27 cellular contexts compared by ENCODE assay signal in the genomic region with DNA sequence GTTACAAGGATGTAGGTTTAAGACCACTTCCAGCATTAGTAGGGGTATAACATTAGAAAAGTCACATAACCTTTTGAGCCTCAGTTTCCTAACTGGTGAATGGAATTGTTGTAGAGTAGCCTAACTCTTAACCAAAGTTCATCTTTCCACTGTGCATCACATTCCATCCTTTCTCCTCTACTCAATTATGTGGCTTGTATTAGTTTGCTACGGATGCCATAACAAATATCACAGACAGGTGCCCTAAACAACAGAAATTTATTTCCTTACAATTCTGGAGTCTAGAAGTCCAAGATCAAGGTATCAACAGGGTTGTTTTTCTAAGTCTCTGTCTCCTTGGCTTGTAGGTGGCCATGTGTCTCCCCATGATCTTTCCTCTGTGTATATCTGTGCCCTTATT.
"Had no signal": no experiment of that assay in that cellular context is flagged by ENCODE, and none has a peak within 500 bp of the region (broad histone marks: within the 10 kb centered on the region; RNA-seq: fewer than 3 reads in every experiment).

No MANE protein-coding gene starts in this region.

- DNase-seq: stimulated activated CD4-positive, alpha-beta T cell treated with anti-CD3 and anti-CD28 coated beads, Interleukin-2, amount 100 ng/mL, for 48 hours; stimulated activated CD4-positive, alpha-beta T cell treated with anti-CD3 and anti-CD28 coated beads, Interleukin-4, amount 100 ng/mL, for 1 hour; stimulated activated CD4-positive, alpha-beta T cell treated with anti-CD3 and anti-CD28 coated beads, Interleukin-4, amount 100 ng/mL, for 24 hours; stimulated activated CD4-positive, alpha-beta T cell treated with anti-CD3 and anti-CD28 coated beads, Interleukin-4, amount 100 ng/mL, for 4 hours; stimulated activated CD8-positive, alpha-beta memory T cell treated with anti-CD3 and anti-CD28 coated beads, Interleukin-4, amount 100 ng/mL, for 48 hours; stimulated activated naive B cell treated with anti-CD40 and anti-IgM and Interleukin-4, amounts not matched to agents 10 μg/mL and 1 μg/mL and 100 μg/mL, for 72 hours; stimulated activated naive CD4-positive, alpha-beta T cell; stimulated activated naive CD4-positive, alpha-beta T cell treated with Interleukin-2 at 50 U/mL for 16 hours; stimulated activated naive CD8-positive, alpha-beta T cell treated with anti-CD3 and anti-CD28 coated beads, Interleukin-15, amount 100 ng/mL, for 72 hours; stimulated activated naive CD8-positive, alpha-beta T cell treated with anti-CD3 and anti-CD28 coated beads, Interleukin-15, Interleukin-2, amounts not matched to agents 100 U/mL and 50 U/mL, for 24 hours; stomach; substantia nigra; testis; thyroid gland; tibial artery; transverse colon; trophoblast cell; upper lobe of left lung; upper lobe of right lung; uterus had no signal

- H3K4me3 ChIP-seq: stomach, suprapubic skin, testis, thoracic aorta, thyroid gland, tibial artery, tibial nerve, transverse colon, upper lobe of left lung, upper lobe of right lung, uterus, vagina had no signal

- H3K36me3 ChIP-seq: stomach, suprapubic skin, thoracic aorta, thyroid gland, tibial artery, tibial nerve, transverse colon, upper lobe of left lung, upper lobe of right lung, uterus, vagina had no signal

- H3K9me3 ChIP-seq: stomach, suprapubic skin, testis, thoracic aorta, thyroid gland, tibial artery, tibial nerve, transverse colon, upper lobe of left lung, upper lobe of right lung, uterus, vagina had no signal

- H3K27ac ChIP-seq: stomach, suprapubic skin, testis, thoracic aorta, thyroid gland, tibial artery, tibial nerve, transverse colon, upper lobe of left lung, upper lobe of right lung, uterus, vagina had no signal

- H3K4me1 ChIP-seq: stomach, testis, thyroid gland, upper lobe of left lung, upper lobe of right lung, uterus, vagina had no signal

- ATAC-seq: stimulated activated effector memory CD8-positive, alpha-beta T cell treated with anti-CD3 and anti-CD28 coated beads, Interleukin-12 subunit alpha, Interleukin-12 subunit beta, amount 100 ng/mL, for 72 hours; stimulated activated memory B cell treated with anti-CD40 and anti-IgM and Interleukin-4, amounts not matched to agents 10 μg/mL and 1 μg/mL and 100 μg/mL, for 72 hours; stimulated activated naive B cell treated with anti-CD40 and anti-IgM and Interleukin-4, amounts not matched to agents 10 μg/mL and 1 μg/mL and 100 μg/mL, for 72 hours; stimulated activated naive CD8-positive, alpha-beta T cell treated with anti-CD3 and anti-CD28 coated beads, Interleukin-15, amount 100 ng/mL, for 72 hours; stimulated activated naive CD8-positive, alpha-beta T cell treated with anti-CD3 and anti-CD28 coated beads, Interleukin-15, Interleukin-2, amounts not matched to agents 100 U/mL and 50 U/mL, for 24 hours; upper lobe of right lung had no signal

- H3K27me3 ChIP-seq: stomach, suprapubic skin, testis, thyroid gland, tibial artery, tibial nerve, transverse colon, upper lobe of left lung, upper lobe of right lung, uterus, vagina had no signal

- FAIRE-seq: urothelium cell line had no signal
